In genomic region chr3:122977645-122978466, GRCh38 we compare ENCODE assay signal across 10 cellular contexts. TPM values are rescaled to one million over a fixed set of nuclear protein-coding genes. Genes with fewer than 3 reads are reported as not detected.
DNase-seq lines count a peak whose midpoint lies in the region; ATAC-seq, FAIRE-seq and TF ChIP-seq lines count a peak whose summit lies in the region.
"Had no signal": no experiment of that assay in that cellular context is flagged by ENCODE, and none has a peak within 500 bp of the region (broad histone marks: within the 10 kb centered on the region; RNA-seq: fewer than 3 reads in every experiment).

No MANE protein-coding gene starts in this region.

- POLR2A ChIA-PET in A549 (lab: Yijun Ruan, JAX) = no interaction called here

- no peak for TF ChIP-seq RAD21 in A549 (conservative IDR thresholded peaks at IDR 0.05 in 1 of 2, IDR thresholded peaks at IDR 0.05 in 1 of 2)

- ATAC-seq in A549 (peak in 1 of 2 experiments; percentile 60; a peak in 3 of 6 replicates), GM18861 (IDR thresholded peaks at IDR 0.05; ENCODE audit: unreplicated experiment) (no peak)

- no peak overlapping the region for H3K27ac ChIP-seq in A549

- H3K4me1 ChIP-seq in A549 = no peaks in the 10 kb centered on the region

- peak in 1 of 2 experiments; percentile 10 for DNase-seq in A549 (ENCODE audit: low read depth in 1 of 2, low spot score in 1 of 2)
- peak; percentile 82 for DNase-seq in HuH-7.5 (ENCODE audit: low spot score)
- peak; percentile 71 for DNase-seq in astrocyte of the spinal cord (ENCODE audit: low read depth, low spot score)
- DNase-seq in iris pigment epithelial cell (ENCODE audit: low read depth) = peak; percentile 83
- DNase-seq in GM19239 (ENCODE audit: insufficient read length, low spot score) = no peak
- DNase-seq in G401 (ENCODE audit: low spot score) = no peak
- DNase-seq in activated CD8-positive, alpha-beta memory T cell treated with anti-CD3 and anti-CD28 coated beads for 24 hours = no peak
- DNase-seq: CD4-positive, alpha-beta T cell had no signal

- FAIRE-seq in A549 (lab: Jason Lieb, UNC) (no peak), GM19239 (lab: Jason Lieb, UNC) (no peak)

- H3K4me2 ChIP-seq in A549 = no peak overlapping the region

- TF ChIP-seq CTCF in A549 (IDR thresholded peaks at IDR 0.05) = no peak
- TF ChIP-seq CTCF in astrocyte of the spinal cord (IDR thresholded peaks at IDR 0.05; ENCODE audit: low read depth, low read length) = no peak

- H3K4me3 ChIP-seq in A549 (no peak overlapping the region), astrocyte of the spinal cord (ENCODE audit: low read depth, low read length) (no peak overlapping the region)

- CTCF ChIA-PET in A549 (lab: Yijun Ruan, JAX) = interaction anchor here (1.9 to 2.0 kb wide), 2 partner anchors 11 to 35 kb away, joined by 5 read pairs; no protein-coding TSS in a partner anchor

- no peak for TF ChIP-seq EP300 in A549 (IDR thresholded peaks at IDR 0.05)

- in situ Hi-C loops in astrocyte of the spinal cord (cut with HindIII; ENCODE audit: low sequenced_read_pairs) (no loop called here), G401 (cut with HindIII; ENCODE audit: low sequenced_read_pairs) (no loop called here)

- TF ChIP-seq POLR2A in A549 (IDR thresholded peaks at IDR 0.05; ENCODE audit: low read length) = no peak

- no peaks in the 10 kb centered on the region for H3K9me3 ChIP-seq in A549

- WGBS in A549 (ENCODE audit: missing lambda C conversion rate) = 68% methylated on average over 9 of the region's 14 CpGs

TF ChIP-seq in A549, 52 proteins besides CTCF, POLR2A, EP300 and RAD21:
- TF ChIP-seq HOXB5 (CRISPR knock-in tag; IDR thresholded peaks at IDR 0.05) (no peak), MAFK (IDR thresholded peaks at IDR 0.05; ENCODE audit: partially characterized antibody) (peak; percentile 13)

RNA-seq across cellular contexts. Expression of gene SEMA5B, which starts 49.7 kb away (rescaled TPM):
- polyA plus RNA-seq in A549 (2011; rRNA removed) (0.01 TPM in 1 of 2 replicates, not detected in the other), A549 (2017; fragmentation: RNase III; extraction: RNeasy Plus Mini Kit Qiagen cat#74134 plus additional on column Dnase treatment) (0.03 to 0.04 TPM (median 0.03 TPM) in 3 replicates)
- polyA plus RNA-seq in A549 (2012; cell fraction: cytosol; rRNA removed) = 0.01 TPM in 2 replicates
- polyA plus RNA-seq in A549 (2012; cell fraction: nucleus; rRNA removed) = 0.04 and 0.06 TPM in 2 replicates
- polyA minus RNA-seq in A549 (2011; rRNA and poly(A)+ RNA removed) = not detected in 2 replicates
- total RNA-seq in G401 (2014; rRNA removed; shearing (Covaris generic)) = 0.03 TPM in 1 of 2 replicates, not detected in the other
- total RNA-seq: glomerular endothelial cell had no signal

Comparison
In these comparisons a context has a peak if more than half of its experiments do, and no peak if none do; other contexts are left out.
1. DNase-seq: peak in HuH-7.5 (single experiment), astrocyte of the spinal cord (single experiment) and iris pigment epithelial cell (single experiment); none in GM19239 (single experiment), G401 (single experiment) and activated CD8-positive, alpha-beta memory T cell treated with anti-CD3 and anti-CD28 coated beads for 24 hours (single experiment).